ENCODE assay signal across 1 cellular context in genomic region chr19:55279773-55280643, GRCh38.
TF ChIP-seq lines count a peak whose summit lies in the region.

TSS of gene HSPBP1 (minus strand) at chr19:55280110. CDS start at chr19:55279608, 502 bp downstream.

TF ChIP-seq in HepG2, 621 proteins besides CTCF, POLR2A, EP300 and RAD21 (continued from another document):
- 0 out of 2 replicates have a peak, but pooled peaks have one; percentile 23 for TF ChIP-seq ZBTB4 (CRISPR knock-in tag; IDR thresholded peaks at IDR 0.05; ENCODE audit: borderline replicate concordance)
- peak; percentile 54; the same call in 1 of the 2 replicates for TF ChIP-seq FOXC1 (CRISPR knock-in tag; IDR thresholded peaks at IDR 0.05; ENCODE audit: borderline replicate concordance)
- peak; percentile 21; the same call in 1 of the 2 replicates for TF ChIP-seq ZNF460 (CRISPR knock-in tag; IDR thresholded peaks at IDR 0.05; ENCODE audit: borderline replicate concordance)
- no peak for TF ChIP-seq ZNF207 (IDR thresholded peaks at IDR 0.05; ENCODE audit: borderline replicate concordance)
- 0 out of 2 replicates have a peak, but pooled peaks have one; percentile 26 for TF ChIP-seq ZNF235 (CRISPR knock-in tag; IDR thresholded peaks at IDR 0.05; ENCODE audit: borderline replicate concordance)
- TF ChIP-seq HCFC1 (IDR thresholded peaks at IDR 0.05; ENCODE audit: low read depth, low read length): peak; percentile 68
- no peak for TF ChIP-seq ZNF354B (CRISPR knock-in tag; IDR thresholded peaks at IDR 0.05)
- TF ChIP-seq ZNF772 (CRISPR knock-in tag; IDR thresholded peaks at IDR 0.05): peak; percentile 63; the same call in 1 of the 2 replicates
- TF ChIP-seq HNRNPL (IDR thresholded peaks at IDR 0.05; ENCODE audit: low read depth, low read length): 0 out of 2 replicates have a peak, but pooled peaks have one; percentile 35
- 0 out of 2 replicates have a peak, but pooled peaks have one; percentile 38 for TF ChIP-seq ZBTB2 (CRISPR knock-in tag; IDR thresholded peaks at IDR 0.05; ENCODE audit: low read depth)
- peak; percentile 74 for TF ChIP-seq KDM5B (CRISPR knock-in tag; IDR thresholded peaks at IDR 0.05; ENCODE audit: borderline replicate concordance)
- TF ChIP-seq FOXA1 (IDR thresholded peaks at IDR 0.05): no peak
- no peak for TF ChIP-seq FOXA1 (CRISPR knock-in tag; IDR thresholded peaks at IDR 0.05)
- TF ChIP-seq ZNF121 (CRISPR knock-in tag; IDR thresholded peaks at IDR 0.05): no peak
- TF ChIP-seq TCF7L2 (IDR thresholded peaks at IDR 0.05; ENCODE audit: low read depth, low read length): no peak
- TF ChIP-seq RFX5 (IDR thresholded peaks at IDR 0.05; ENCODE audit: low read depth, low read length): 0 out of 2 replicates have a peak, but pooled peaks have one; percentile 51
- peak; percentile 58 for TF ChIP-seq ZNF781 (CRISPR knock-in tag; IDR thresholded peaks at IDR 0.05; ENCODE audit: borderline replicate concordance, not compliant biosample characterization)
- TF ChIP-seq HNRNPK (IDR thresholded peaks at IDR 0.05; ENCODE audit: low read depth, low read length, poor library complexity, severe bottlenecking): peak; percentile 69
- TF ChIP-seq TSC22D2 (CRISPR knock-in tag; IDR thresholded peaks at IDR 0.05; ENCODE audit: borderline replicate concordance): no peak
- TF ChIP-seq TFDP1 (CRISPR knock-in tag; IDR thresholded peaks at IDR 0.05; ENCODE audit: borderline replicate concordance): peak; percentile 73; the same call in 1 of the 2 replicates
- TF ChIP-seq PAWR (CRISPR knock-in tag; IDR thresholded peaks at IDR 0.05; ENCODE audit: borderline replicate concordance): no peak
- peak; percentile 27; the same call in 1 of the 2 replicates for TF ChIP-seq EED (CRISPR knock-in tag; IDR thresholded peaks at IDR 0.05)
- TF ChIP-seq ZNF607 (CRISPR knock-in tag; IDR thresholded peaks at IDR 0.05; ENCODE audit: borderline replicate concordance): peak; percentile 11; the same call in 1 of the 2 replicates
- no peak for TF ChIP-seq MTA3 (CRISPR knock-in tag; IDR thresholded peaks at IDR 0.05)
- TF ChIP-seq CHD4 (IDR thresholded peaks at IDR 0.05; ENCODE audit: borderline replicate concordance, low read length): no peak; the same call in 1 of the 2 replicates
- peak; percentile 69; the same call in 1 of the 2 replicates for TF ChIP-seq FOXK1 (CRISPR knock-in tag; IDR thresholded peaks at IDR 0.05; ENCODE audit: borderline replicate concordance, low read depth)
- no peak for TF ChIP-seq SIX1 (CRISPR knock-in tag; IDR thresholded peaks at IDR 0.05; ENCODE audit: borderline replicate concordance)
- peak; percentile 33; the same call in 1 of the 2 replicates for TF ChIP-seq ZNF670 (CRISPR knock-in tag; IDR thresholded peaks at IDR 0.05; ENCODE audit: borderline replicate concordance)
- TF ChIP-seq SAP130 (CRISPR knock-in tag; IDR thresholded peaks at IDR 0.05; ENCODE audit: low read depth): peak; percentile 96
- TF ChIP-seq ZNF891 (CRISPR knock-in tag; IDR thresholded peaks at IDR 0.05): peak; percentile 18; the same call in 1 of the 2 replicates
- TF ChIP-seq HNRNPLL (IDR thresholded peaks at IDR 0.05; ENCODE audit: low read depth, low read length, poor library complexity, severe bottlenecking): peak; percentile 46
- TF ChIP-seq SOX13 (IDR thresholded peaks at IDR 0.05): no peak
- peak in 1 of 2 experiments; percentile 46; a peak in 1 of 4 replicates for TF ChIP-seq SOX13 (CRISPR knock-in tag; conservative IDR thresholded peaks at IDR 0.05 in 1 of 2, IDR thresholded peaks at IDR 0.05 in 1 of 2)
- TF ChIP-seq ELF3 (CRISPR knock-in tag; IDR thresholded peaks at IDR 0.05): no peak
- no peak for TF ChIP-seq HNF1A (IDR thresholded peaks at IDR 0.05; ENCODE audit: low read depth)
- no peak; the same call in 1 of the 2 replicates for TF ChIP-seq HNF1A (CRISPR knock-in tag; IDR thresholded peaks at IDR 0.05; ENCODE audit: borderline replicate concordance)
- TF ChIP-seq NR2F1 (CRISPR knock-in tag; IDR thresholded peaks at IDR 0.05): no peak
- peak; percentile 36; the same call in 1 of the 2 replicates for TF ChIP-seq NRL (CRISPR knock-in tag; IDR thresholded peaks at IDR 0.05; ENCODE audit: borderline replicate concordance)
- no peak for TF ChIP-seq RORA (CRISPR knock-in tag; IDR thresholded peaks at IDR 0.05)
- TF ChIP-seq MAZ (IDR thresholded peaks at IDR 0.05; ENCODE audit: borderline replicate concordance, low read depth, low read length): no peak; the same call in 1 of the 2 replicates
- TF ChIP-seq MAZ (CRISPR knock-in tag; IDR thresholded peaks at IDR 0.05; ENCODE audit: low read depth): 0 out of 2 replicates have a peak, but pooled peaks have one; percentile 75
- TF ChIP-seq PRPF4 (IDR thresholded peaks at IDR 0.05; ENCODE audit: low read depth, low read length, poor library complexity, severe bottlenecking): no peak
- TF ChIP-seq TBX2 (CRISPR knock-in tag; IDR thresholded peaks at IDR 0.05; ENCODE audit: borderline replicate concordance): peak; percentile 89
- TF ChIP-seq FOXP4 (CRISPR knock-in tag; IDR thresholded peaks at IDR 0.05): no peak
- TF ChIP-seq ZBTB42 (CRISPR knock-in tag; IDR thresholded peaks at IDR 0.05): 0 out of 2 replicates have a peak, but pooled peaks have one; percentile 38
- peak; percentile 79 for TF ChIP-seq POLR2G (IDR thresholded peaks at IDR 0.05; ENCODE audit: low read depth, low read length)
- TF ChIP-seq BRF2 (CRISPR knock-in tag; IDR thresholded peaks at IDR 0.05): no peak
